1 cellular context compared by ENCODE assay signal in genomic region chr14:67269338-67270060, GRCh38.
TF ChIP-seq lines count a peak whose summit lies in the region.

No MANE protein-coding gene starts in this region.

TF ChIP-seq in A549, 52 proteins besides CTCF, POLR2A, EP300 and RAD21 (continued from another document):
- TF ChIP-seq FOSL2 (IDR thresholded peaks at IDR 0.05) (no peak), FOSL2 (CRISPR knock-in tag; IDR thresholded peaks at IDR 0.05) (no peak)
